In genomic region chr9:96113045-96113444, GRCh38 we compare ENCODE assay signal across 20 cellular contexts.
DNase-seq lines count a peak whose midpoint lies in the region; ATAC-seq, FAIRE-seq and TF ChIP-seq lines count a peak whose summit lies in the region.
"Had no signal": no experiment of that assay in that cellular context is flagged by ENCODE, and none has a peak within 500 bp of the region (broad histone marks: within the 10 kb centered on the region; RNA-seq: fewer than 3 reads in every experiment).

No MANE protein-coding gene starts in this region.

- H3K27ac ChIP-seq in A549 (no peak overlapping the region; a peak in 1 of 6 replicates), VCaP (no peak overlapping the region), thyroid gland (no peak overlapping the region)
- H3K27ac ChIP-seq in CD4-positive, alpha-beta T cell (ENCODE audit: low read depth, low read length) = no peak overlapping the region

- H3K27me3 ChIP-seq in thyroid gland = no peaks in the 10 kb centered on the region
- H3K27me3 ChIP-seq in CD4-positive, alpha-beta T cell (ENCODE audit: control insufficient read depth, insufficient read depth, low read length) = peaks cover 5% of the 10 kb centered on the region

- no peak for TF ChIP-seq EP300 in A549 (IDR thresholded peaks at IDR 0.05)

- DNase-seq in A549 (ENCODE audit: low read depth in 1 of 2, low spot score in 1 of 2) (peak in 1 of 2 experiments; percentile 13), G401 (ENCODE audit: low spot score) (peak; percentile 72), islet precursor cell (peak; percentile 36), UCSD-AML1 (lab: John Stamatoyannopoulos, UW; ENCODE audit: unreplicated experiment) (no peak), retina (no peak), thyroid gland (no peak)
- no peak for DNase-seq in CD4-positive, alpha-beta T cell
- DNase-seq: Calu3; CD4-positive, CD25-positive, alpha-beta regulatory T cell; DMS79 treated with DMSO at 0.1 percent for 48 hours; Karpas-422; MM.1S; NCI-H1105; NCI-H1694; NCI-H226; NCI-H524 treated with DMSO at 0.1 percent for 48 hours; SIG-M5 had no signal

- H3K4me1 ChIP-seq in A549 (peaks cover 25% of the 10 kb centered on the region), thyroid gland (peaks cover 0 to 7% of the 10 kb centered on the region in 2 donors)

- POLR2A ChIA-PET in A549 (lab: Yijun Ruan, JAX) = no interaction called here
- POLR2A ChIA-PET in CD4-positive, alpha-beta T cell (lab: Charles Lee) = no interaction called here

- no peak for TF ChIP-seq CTCF in A549 (IDR thresholded peaks at IDR 0.05)
- TF ChIP-seq CTCF in VCaP (conservative IDR thresholded peaks at IDR 0.05) = peak; percentile 56
- TF ChIP-seq CTCF in thyroid gland (IDR thresholded peaks at IDR 0.05) = peak in 1 of 6 experiments; percentile 4
- TF ChIP-seq CTCF in CD4-positive, alpha-beta T cell (IDR thresholded peaks at IDR 0.05) = no peak

- ATAC-seq in A549 = no peak
- ATAC-seq in CD4-positive, alpha-beta T cell (ENCODE audit: poor library complexity) = no peak

- H3K4me3 ChIP-seq in A549 = no peak overlapping the region
- H3K4me3 ChIP-seq in thyroid gland (replicated peaks in 1 of 3) = no peak overlapping the region

- intact Hi-C loops in thyroid gland (cut with DNase I) = no loop called here
- intact Hi-C loops in CD4-positive, alpha-beta T cell (cut with DNase I, micrococcal nuclease) = no loop called here

- CTCF ChIA-PET in A549 (lab: Yijun Ruan, JAX) = no interaction called here
- CTCF ChIA-PET in CD4-positive, alpha-beta T cell (lab: Charles Lee) = no interaction called here

- H3K9me3 ChIP-seq in A549 (peaks cover 4% of the 10 kb centered on the region; the same call in 1 of the 3 replicates), thyroid gland (no peaks in the 10 kb centered on the region)
- no peaks in the 10 kb centered on the region for H3K9me3 ChIP-seq in CD4-positive, alpha-beta T cell (ENCODE audit: control insufficient read depth, low read length)

- no peaks in the 10 kb centered on the region for H3K9me3 Mint-ChIP-seq in CD4-positive, alpha-beta T cell

- H3K4me1 Mint-ChIP-seq in CD4-positive, alpha-beta T cell (ENCODE audit: low read depth) = no peaks in the 10 kb centered on the region
- H3K4me1 Mint-ChIP-seq: CD4-positive, CD25-positive, alpha-beta regulatory T cell had no signal

- H3K4me2 ChIP-seq in A549 = no peak overlapping the region

- no peaks in the 10 kb centered on the region for H3K36me3 Mint-ChIP-seq in CD4-positive, alpha-beta T cell (ENCODE audit: low read depth)
- H3K36me3 Mint-ChIP-seq: CD4-positive, CD25-positive, alpha-beta regulatory T cell had no signal

- TF ChIP-seq POLR2A in A549 (IDR thresholded peaks at IDR 0.05; ENCODE audit: low read length) (no peak), thyroid gland (IDR thresholded peaks at IDR 0.05) (no peak)

- FAIRE-seq in A549 (lab: Jason Lieb, UNC) = no peak
- FAIRE-seq: A204.1, G401.6 had no signal

- H3K4me3 Mint-ChIP-seq in CD4-positive, alpha-beta T cell = no peak overlapping the region
- H3K4me3 Mint-ChIP-seq: CD4-positive, CD25-positive, alpha-beta regulatory T cell had no signal

- in situ Hi-C loops in G401 (cut with HindIII; ENCODE audit: low sequenced_read_pairs) = no loop called here

- peak; percentile 25 to 29; a peak in 3 of 5 replicates for TF ChIP-seq RAD21 in A549 (conservative IDR thresholded peaks at IDR 0.05 in 1 of 2, IDR thresholded peaks at IDR 0.05 in 1 of 2)

- WGBS in A549 (ENCODE audit: missing lambda C conversion rate) = 87% methylated on average over 3 of the region's 3 CpGs
- WGBS in thyroid gland, 2 donors = 81 to 95% methylated on average over 3 of the region's 3 CpGs

- peaks cover 45% of the 10 kb centered on the region for H3K27me3 Mint-ChIP-seq in CD4-positive, alpha-beta T cell

- H3K27ac Mint-ChIP-seq in CD4-positive, alpha-beta T cell = no peak overlapping the region
- H3K27ac Mint-ChIP-seq: CD4-positive, CD25-positive, alpha-beta regulatory T cell had no signal

- H3K36me3 ChIP-seq in thyroid gland = no peaks in the 10 kb centered on the region

TF ChIP-seq in A549, 52 proteins besides CTCF, POLR2A, EP300 and RAD21:
- TF ChIP-seq, protein P1, sequence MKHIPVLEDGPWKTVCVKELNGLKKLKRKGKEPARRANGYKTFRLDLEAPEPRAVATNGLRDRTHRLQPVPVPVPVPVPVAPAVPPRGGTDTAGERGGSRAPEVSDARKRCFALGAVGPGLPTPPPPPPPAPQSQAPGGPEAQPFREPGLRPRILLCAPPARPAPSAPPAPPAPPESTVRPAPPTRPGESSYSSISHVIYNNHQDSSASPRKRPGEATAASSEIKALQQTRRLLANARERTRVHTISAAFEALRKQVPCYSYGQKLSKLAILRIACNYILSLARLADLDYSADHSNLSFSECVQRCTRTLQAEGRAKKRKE (CRISPR knock-in tag; IDR thresholded peaks at IDR 0.05; ENCODE audit: low read depth) = no peak
- TF ChIP-seq, protein P2, sequence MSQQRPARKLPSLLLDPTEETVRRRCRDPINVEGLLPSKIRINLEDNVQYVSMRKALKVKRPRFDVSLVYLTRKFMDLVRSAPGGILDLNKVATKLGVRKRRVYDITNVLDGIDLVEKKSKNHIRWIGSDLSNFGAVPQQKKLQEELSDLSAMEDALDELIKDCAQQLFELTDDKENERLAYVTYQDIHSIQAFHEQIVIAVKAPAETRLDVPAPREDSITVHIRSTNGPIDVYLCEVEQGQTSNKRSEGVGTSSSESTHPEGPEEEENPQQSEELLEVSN (IDR thresholded peaks at IDR 0.05; ENCODE audit: borderline replicate concordance, low read depth) = no peak
- TF ChIP-seq FOSB (CRISPR knock-in tag; IDR thresholded peaks at IDR 0.05) (no peak), ELK1 (IDR thresholded peaks at IDR 0.05; ENCODE audit: low read depth, low read length) (no peak), JUN (IDR thresholded peaks at IDR 0.05) (no peak), HES2 (IDR thresholded peaks at IDR 0.05) (no peak), NFE2L2 (conservative IDR thresholded peaks at IDR 0.05; ENCODE audit: low read length) (no peak), SMC3 (IDR thresholded peaks at IDR 0.05) (no peak)
- TF ChIP-seq, protein P3, sequence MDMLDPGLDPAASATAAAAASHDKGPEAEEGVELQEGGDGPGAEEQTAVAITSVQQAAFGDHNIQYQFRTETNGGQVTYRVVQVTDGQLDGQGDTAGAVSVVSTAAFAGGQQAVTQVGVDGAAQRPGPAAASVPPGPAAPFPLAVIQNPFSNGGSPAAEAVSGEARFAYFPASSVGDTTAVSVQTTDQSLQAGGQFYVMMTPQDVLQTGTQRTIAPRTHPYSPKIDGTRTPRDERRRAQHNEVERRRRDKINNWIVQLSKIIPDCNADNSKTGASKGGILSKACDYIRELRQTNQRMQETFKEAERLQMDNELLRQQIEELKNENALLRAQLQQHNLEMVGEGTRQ (IDR thresholded peaks at IDR 0.05) = no peak

Comparison
In these comparisons a context has a peak if more than half of its experiments do, and no peak if none do; other contexts are left out.
1. DNase-seq: peak in G401 (single experiment) and islet precursor cell (single experiment); none in UCSD-AML1 (single experiment), retina (single experiment), thyroid gland (0 of 2) and CD4-positive, alpha-beta T cell (0 of 10).